ENCODE assay signal across 10 cellular contexts in genomic region chr6:30759575-30760239, GRCh38.
DNase-seq lines count a peak whose midpoint lies in the region; FAIRE-seq and TF ChIP-seq lines count a peak whose summit lies in the region.
"Had no signal": no experiment of that assay in that cellular context is flagged by ENCODE, and none has a peak within 500 bp of the region (broad histone marks: within the 10 kb centered on the region; RNA-seq: fewer than 3 reads in every experiment).

No MANE protein-coding gene starts in this region.

- no peak for TF ChIP-seq CTCF in RWPE1 (conservative IDR thresholded peaks at IDR 0.05; ENCODE audit: low read depth)
- no peak for TF ChIP-seq CTCF in fibroblast of mammary gland (conservative IDR thresholded peaks at IDR 0.05; ENCODE audit: control insufficient read depth, insufficient read depth, low read depth, low read length)
- no peak for TF ChIP-seq CTCF in retinal pigment epithelial cell (conservative IDR thresholded peaks at IDR 0.05; ENCODE audit: low read depth, low read length)
- TF ChIP-seq CTCF in D721Med (IDR thresholded peaks at IDR 0.05; ENCODE audit: insufficient read depth, missing control alignments): no peak

- CTCF ChIA-PET in RWPE1 (lab: Yijun Ruan, JAX): interaction anchor here (0.6 kb wide), 1 partner anchor 118 kb away, joined by 3 read pairs; no protein-coding TSS in a partner anchor

- POLR2A ChIA-PET in RWPE1 (lab: Yijun Ruan, JAX; ENCODE audit: low non-redundant PET): no interaction called here

- H3K4me3 ChIP-seq in fibroblast of mammary gland (ENCODE audit: control insufficient read depth, low read depth, low read length) (no peak overlapping the region), retinal pigment epithelial cell (ENCODE audit: low read length) (no peak overlapping the region)

- DNase-seq in GM03348 (ENCODE audit: low spot score) (peak; percentile 90), RWPE1 (ENCODE audit: low spot score) (peak; percentile 68), fibroblast of mammary gland (ENCODE audit: low read depth) (peak; percentile 87), retinal pigment epithelial cell (ENCODE audit: low read depth) (peak; percentile 95), caudate nucleus (lab: John Stamatoyannopoulos, UW) (no peak), D721Med (ENCODE audit: insufficient read length, low spot score) (no peak), NCI-H2227 (lab: John Stamatoyannopoulos, UW; ENCODE audit: unreplicated experiment) (no peak), DMS153 (lab: John Stamatoyannopoulos, UW) (no peak)
- DNase-seq: NCI-H1092, T-helper 17 cell had no signal

- H3K27ac ChIP-seq in RWPE1 (no peak overlapping the region), caudate nucleus (ENCODE audit: low read depth, low read length) (no peak overlapping the region)

- FAIRE-seq in D721Med (lab: Jason Lieb, UNC): no peak

Comparison
In these comparisons a context has a peak if more than half of its experiments do, and no peak if none do; other contexts are left out.
1. DNase-seq: peak in GM03348 (single experiment), RWPE1 (single experiment), fibroblast of mammary gland (single experiment) and retinal pigment epithelial cell (single experiment); none in caudate nucleus (0 of 61), D721Med (single experiment), NCI-H2227 (single experiment) and DMS153 (single experiment).